Comparison of ENCODE assay signal across 10 cellular contexts in genomic region chr10:78299861-78300453, GRCh38.
DNase-seq lines count a peak whose midpoint lies in the region; ATAC-seq and TF ChIP-seq lines count a peak whose summit lies in the region.
"Had no signal": no experiment of that assay in that cellular context is flagged by ENCODE, and none has a peak within 500 bp of the region (broad histone marks: within the 10 kb centered on the region; RNA-seq: fewer than 3 reads in every experiment).

No MANE protein-coding gene starts in this region.

- TF ChIP-seq POLR2A in tibial nerve (IDR thresholded peaks at IDR 0.05): no peak

- H3K36me3 ChIP-seq in tibial nerve: no peaks in the 10 kb centered on the region

- no peaks in the 10 kb centered on the region for H3K9me3 Mint-ChIP-seq in activated CD4-positive, alpha-beta T cell treated with anti-CD3 and anti-CD28 coated beads, Interleukin-2, amount 10 ng/mL, durations not matched to agents 24 days and 14 days
- H3K9me3 Mint-ChIP-seq in WTC11 (peaks cover 11% of the 10 kb centered on the region), immature natural killer cell (no peaks in the 10 kb centered on the region)

- WGBS in tibial nerve, 2 donors: 78 to 85% methylated on average over 8 of the region's 8 CpGs

- H3K4me3 Mint-ChIP-seq in activated CD4-positive, alpha-beta T cell treated with anti-CD3 and anti-CD28 coated beads, Interleukin-2, amount 10 ng/mL, durations not matched to agents 24 days and 14 days: no peak overlapping the region
- H3K4me3 Mint-ChIP-seq in WTC11 (no peak overlapping the region), immature natural killer cell (peak overlapping the region in 2 of 5 donors; percentile 30 to 42)

- DNase-seq in activated CD4-positive, alpha-beta T cell treated with anti-CD3 and anti-CD28 coated beads, Interleukin-2, amount 10 ng/mL, durations not matched to agents 24 days and 14 days: peak; percentile 73
- DNase-seq in activated CD4-positive, alpha-beta T cell treated with anti-CD3 and anti-CD28 coated beads, Interleukin-2, amount 50 U/mL, for 1 hour: no peak
- DNase-seq in WTC11 (ENCODE audit: low spot score) (no peak), immature natural killer cell (peak in 2 of 3 donors; percentile 14 to 15), tibial nerve (ENCODE audit: low spot score in 2 of 2) (no peak), left colon (no peak), activated gamma-delta T cell (lab: John Stamatoyannopoulos, UW) (no peak)
- DNase-seq: activated T-cell treated with anti-CD3 and anti-CD28 coated beads for 4 hours, SHP77 treated with DMSO at 0.1 percent for 48 hours had no signal

- CTCF ChIA-PET in WTC11 (lab: Charles Lee): no interaction called here

- TF ChIP-seq EP300 in tibial nerve (IDR thresholded peaks at IDR 0.05): peak in 1 of 2 donors; percentile 31

- H3K27me3 ChIP-seq in tibial nerve: no peaks in the 10 kb centered on the region

- peaks cover 0 to 30% (median 3%) of the 10 kb centered on the region in 4 donors for H3K4me1 ChIP-seq in tibial nerve

- peaks cover 2% of the 10 kb centered on the region for H3K27me3 Mint-ChIP-seq in activated CD4-positive, alpha-beta T cell treated with anti-CD3 and anti-CD28 coated beads, Interleukin-2, amount 10 ng/mL, durations not matched to agents 24 days and 14 days
- H3K27me3 Mint-ChIP-seq in WTC11 (ENCODE audit: low read depth) (no peaks in the 10 kb centered on the region; the same call in 1 of the 2 replicates), immature natural killer cell (ENCODE audit: low read depth in 3 of 3) (peaks cover 4 to 5% (median 5%) of the 10 kb centered on the region in 3 donors)

- H3K27ac ChIP-seq in tibial nerve: peak overlapping the region in 3 of 4 donors; percentile 12 to 45 (median 34)

- H3K36me3 Mint-ChIP-seq in activated CD4-positive, alpha-beta T cell treated with anti-CD3 and anti-CD28 coated beads, Interleukin-2, amount 10 ng/mL, durations not matched to agents 24 days and 14 days (ENCODE audit: low read depth): no peaks in the 10 kb centered on the region
- no peaks in the 10 kb centered on the region for H3K36me3 Mint-ChIP-seq in WTC11
- no peaks in the 10 kb centered on the region for H3K36me3 Mint-ChIP-seq in immature natural killer cell

- peaks cover 14% of the 10 kb centered on the region for H3K4me1 Mint-ChIP-seq in activated CD4-positive, alpha-beta T cell treated with anti-CD3 and anti-CD28 coated beads, Interleukin-2, amount 10 ng/mL, durations not matched to agents 24 days and 14 days
- H3K4me1 Mint-ChIP-seq in WTC11: peaks cover 18% of the 10 kb centered on the region
- H3K4me1 Mint-ChIP-seq in immature natural killer cell: peaks cover 20 to 35% of the 10 kb centered on the region in 2 donors

- intact Hi-C loops in activated CD4-positive, alpha-beta T cell treated with anti-CD3 and anti-CD28 coated beads, Interleukin-2, amount 10 ng/mL, durations not matched to agents 24 days and 14 days (cut with micrococcal nuclease): loop anchor here (5.0 kb wide), 2 partner anchors 253 to 672 kb away; no protein-coding TSS in a partner anchor
- intact Hi-C loops in left colon (cut with DNase I, micrococcal nuclease): no loop called here

- no peak for TF ChIP-seq CTCF in WTC11 (IDR thresholded peaks at IDR 0.05)
- TF ChIP-seq CTCF in tibial nerve (IDR thresholded peaks at IDR 0.05): no peak

- ATAC-seq in WTC11 (no peak), left colon (no peak), GM18519 (IDR thresholded peaks at IDR 0.05; ENCODE audit: low FRiP score, unreplicated experiment) (no peak)

- H3K27ac Mint-ChIP-seq in activated CD4-positive, alpha-beta T cell treated with anti-CD3 and anti-CD28 coated beads, Interleukin-2, amount 10 ng/mL, durations not matched to agents 24 days and 14 days: peak overlapping the region; percentile 3
- no peak overlapping the region for H3K27ac Mint-ChIP-seq in WTC11
- H3K27ac Mint-ChIP-seq in immature natural killer cell: peak overlapping the region in 1 of 6 donors; percentile 2

- no peaks in the 10 kb centered on the region for H3K9me3 ChIP-seq in tibial nerve

- H3K4me3 ChIP-seq in tibial nerve: no peak overlapping the region

- POLR2A ChIA-PET in WTC11 (lab: Charles Lee): no interaction called here

TF ChIP-seq in WTC11, 78 proteins besides CTCF, POLR2A, EP300 and RAD21:
- no peak for TF ChIP-seq CDX4 (CRISPR knock-in tag; IDR thresholded peaks at IDR 0.05; ENCODE audit: borderline replicate concordance)
- no peak for TF ChIP-seq SOX15 (CRISPR knock-in tag; IDR thresholded peaks at IDR 0.05)
- no peak for TF ChIP-seq RELA (CRISPR knock-in tag; IDR thresholded peaks at IDR 0.05; ENCODE audit: borderline replicate concordance)
- no peak for TF ChIP-seq ATF2 (CRISPR knock-in tag; IDR thresholded peaks at IDR 0.05; ENCODE audit: borderline replicate concordance, low read depth)
- TF ChIP-seq TEAD1 (CRISPR knock-in tag; IDR thresholded peaks at IDR 0.05): no peak
- TF ChIP-seq NFYB (CRISPR knock-in tag; conservative IDR thresholded peaks at IDR 0.05; ENCODE audit: low read depth): peak; percentile 60
- TF ChIP-seq ATF6 (CRISPR knock-in tag; IDR thresholded peaks at IDR 0.05): no peak

Comparison
In these comparisons a context has a peak if more than half of its experiments do, and no peak if none do; other contexts are left out.
1. DNase-seq: peak in activated CD4-positive, alpha-beta T cell treated with anti-CD3 and anti-CD28 coated beads, Interleukin-2, amount 10 ng/mL, durations not matched to agents 24 days and 14 days (single experiment) and immature natural killer cell (2 of 3); none in activated CD4-positive, alpha-beta T cell treated with anti-CD3 and anti-CD28 coated beads, Interleukin-2, amount 50 U/mL, for 1 hour (single experiment), WTC11 (single experiment), tibial nerve (0 of 2), left colon (0 of 2) and activated gamma-delta T cell (single experiment).